1 cellular context compared by ENCODE assay signal in genomic region chr10:21526184-21526951, GRCh38.
A peak's percentile ranks its signal among the peaks of the same experiment; 100 is the strongest.
TF ChIP-seq lines count a peak whose summit lies in the region.

No MANE protein-coding gene starts in this region.

TF ChIP-seq in HepG2, 621 proteins besides CTCF, POLR2A, EP300 and RAD21 (continued from another document and continues in another):
- no peak for TF ChIP-seq TIGD3 (CRISPR knock-in tag; IDR thresholded peaks at IDR 0.05; ENCODE audit: borderline replicate concordance)
- no peak for TF ChIP-seq KLF9 (CRISPR knock-in tag; IDR thresholded peaks at IDR 0.05; ENCODE audit: low read depth)
- peak; percentile 32; the same call in 1 of the 2 replicates for TF ChIP-seq ZNF446 (CRISPR knock-in tag; IDR thresholded peaks at IDR 0.05)
- no peak for TF ChIP-seq YEATS4 (CRISPR knock-in tag; IDR thresholded peaks at IDR 0.05; ENCODE audit: borderline replicate concordance)
- TF ChIP-seq, protein P1, sequence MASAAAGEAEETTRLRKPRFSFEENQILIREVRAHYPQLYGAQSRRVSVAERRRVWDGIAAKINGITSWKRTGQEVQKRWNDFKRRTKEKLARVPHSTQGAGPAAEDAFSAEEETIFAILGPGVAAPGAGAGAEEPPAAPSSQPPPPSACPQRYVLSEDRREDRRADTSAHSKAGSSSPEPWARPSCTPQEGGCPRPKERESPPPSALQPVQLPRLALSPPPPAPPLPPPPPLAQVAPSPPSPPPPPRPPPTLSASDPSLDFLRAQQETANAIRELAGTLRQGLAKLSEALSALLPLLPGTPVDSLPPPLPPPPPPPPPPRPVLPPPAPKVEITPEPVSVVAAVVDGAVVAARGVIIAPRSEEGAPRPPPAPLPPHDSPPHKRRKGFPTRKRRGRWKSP (CRISPR knock-in tag; IDR thresholded peaks at IDR 0.05): no peak; the same call in none of the 2 replicates
- peak; percentile 90 for TF ChIP-seq ZFX (CRISPR knock-in tag; IDR thresholded peaks at IDR 0.05; ENCODE audit: low read depth)
- TF ChIP-seq, protein P2, sequence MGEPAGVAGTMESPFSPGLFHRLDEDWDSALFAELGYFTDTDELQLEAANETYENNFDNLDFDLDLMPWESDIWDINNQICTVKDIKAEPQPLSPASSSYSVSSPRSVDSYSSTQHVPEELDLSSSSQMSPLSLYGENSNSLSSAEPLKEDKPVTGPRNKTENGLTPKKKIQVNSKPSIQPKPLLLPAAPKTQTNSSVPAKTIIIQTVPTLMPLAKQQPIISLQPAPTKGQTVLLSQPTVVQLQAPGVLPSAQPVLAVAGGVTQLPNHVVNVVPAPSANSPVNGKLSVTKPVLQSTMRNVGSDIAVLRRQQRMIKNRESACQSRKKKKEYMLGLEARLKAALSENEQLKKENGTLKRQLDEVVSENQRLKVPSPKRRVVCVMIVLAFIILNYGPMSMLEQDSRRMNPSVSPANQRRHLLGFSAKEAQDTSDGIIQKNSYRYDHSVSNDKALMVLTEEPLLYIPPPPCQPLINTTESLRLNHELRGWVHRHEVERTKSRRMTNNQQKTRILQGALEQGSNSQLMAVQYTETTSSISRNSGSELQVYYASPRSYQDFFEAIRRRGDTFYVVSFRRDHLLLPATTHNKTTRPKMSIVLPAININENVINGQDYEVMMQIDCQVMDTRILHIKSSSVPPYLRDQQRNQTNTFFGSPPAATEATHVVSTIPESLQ (CRISPR knock-in tag; conservative IDR thresholded peaks at IDR 0.05): no peak
- TF ChIP-seq ZNF768 (CRISPR knock-in tag; IDR thresholded peaks at IDR 0.05): peak; percentile 59
- peak; percentile 86 for TF ChIP-seq GZF1 (CRISPR knock-in tag; IDR thresholded peaks at IDR 0.05)
- TF ChIP-seq KDM2A (CRISPR knock-in tag; IDR thresholded peaks at IDR 0.05; ENCODE audit: borderline replicate concordance, low read depth): peak; percentile 57
- TF ChIP-seq, protein P3, sequence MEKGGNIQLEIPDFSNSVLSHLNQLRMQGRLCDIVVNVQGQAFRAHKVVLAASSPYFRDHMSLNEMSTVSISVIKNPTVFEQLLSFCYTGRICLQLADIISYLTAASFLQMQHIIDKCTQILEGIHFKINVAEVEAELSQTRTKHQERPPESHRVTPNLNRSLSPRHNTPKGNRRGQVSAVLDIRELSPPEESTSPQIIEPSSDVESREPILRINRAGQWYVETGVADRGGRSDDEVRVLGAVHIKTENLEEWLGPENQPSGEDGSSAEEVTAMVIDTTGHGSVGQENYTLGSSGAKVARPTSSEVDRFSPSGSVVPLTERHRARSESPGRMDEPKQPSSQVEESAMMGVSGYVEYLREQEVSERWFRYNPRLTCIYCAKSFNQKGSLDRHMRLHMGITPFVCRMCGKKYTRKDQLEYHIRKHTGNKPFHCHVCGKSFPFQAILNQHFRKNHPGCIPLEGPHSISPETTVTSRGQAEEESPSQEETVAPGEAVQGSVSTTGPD (CRISPR knock-in tag; IDR thresholded peaks at IDR 0.05): 0 out of 2 replicates have a peak, but pooled peaks have one; percentile 24
- peak; percentile 82 for TF ChIP-seq POLR2G (IDR thresholded peaks at IDR 0.05; ENCODE audit: low read depth, low read length)
- TF ChIP-seq ZNF292 (CRISPR knock-in tag; IDR thresholded peaks at IDR 0.05; ENCODE audit: borderline replicate concordance, low read depth): no peak; the same call in 1 of the 2 replicates
- TF ChIP-seq ZMAT3 (CRISPR knock-in tag; conservative IDR thresholded peaks at IDR 0.05): no peak
- TF ChIP-seq, protein P4, sequence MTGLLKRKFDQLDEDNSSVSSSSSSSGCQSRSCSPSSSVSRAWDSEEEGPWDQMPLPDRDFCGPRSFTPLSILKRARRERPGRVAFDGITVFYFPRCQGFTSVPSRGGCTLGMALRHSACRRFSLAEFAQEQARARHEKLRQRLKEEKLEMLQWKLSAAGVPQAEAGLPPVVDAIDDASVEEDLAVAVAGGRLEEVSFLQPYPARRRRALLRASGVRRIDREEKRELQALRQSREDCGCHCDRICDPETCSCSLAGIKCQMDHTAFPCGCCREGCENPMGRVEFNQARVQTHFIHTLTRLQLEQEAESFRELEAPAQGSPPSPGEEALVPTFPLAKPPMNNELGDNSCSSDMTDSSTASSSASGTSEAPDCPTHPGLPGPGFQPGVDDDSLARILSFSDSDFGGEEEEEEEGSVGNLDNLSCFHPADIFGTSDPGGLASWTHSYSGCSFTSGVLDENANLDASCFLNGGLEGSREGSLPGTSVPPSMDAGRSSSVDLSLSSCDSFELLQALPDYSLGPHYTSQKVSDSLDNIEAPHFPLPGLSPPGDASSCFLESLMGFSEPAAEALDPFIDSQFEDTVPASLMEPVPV (CRISPR knock-in tag; IDR thresholded peaks at IDR 0.05): peak; percentile 55; the same call in 1 of the 2 replicates
- TF ChIP-seq MEIS2 (CRISPR knock-in tag; IDR thresholded peaks at IDR 0.05): no peak
- TF ChIP-seq, protein P5, sequence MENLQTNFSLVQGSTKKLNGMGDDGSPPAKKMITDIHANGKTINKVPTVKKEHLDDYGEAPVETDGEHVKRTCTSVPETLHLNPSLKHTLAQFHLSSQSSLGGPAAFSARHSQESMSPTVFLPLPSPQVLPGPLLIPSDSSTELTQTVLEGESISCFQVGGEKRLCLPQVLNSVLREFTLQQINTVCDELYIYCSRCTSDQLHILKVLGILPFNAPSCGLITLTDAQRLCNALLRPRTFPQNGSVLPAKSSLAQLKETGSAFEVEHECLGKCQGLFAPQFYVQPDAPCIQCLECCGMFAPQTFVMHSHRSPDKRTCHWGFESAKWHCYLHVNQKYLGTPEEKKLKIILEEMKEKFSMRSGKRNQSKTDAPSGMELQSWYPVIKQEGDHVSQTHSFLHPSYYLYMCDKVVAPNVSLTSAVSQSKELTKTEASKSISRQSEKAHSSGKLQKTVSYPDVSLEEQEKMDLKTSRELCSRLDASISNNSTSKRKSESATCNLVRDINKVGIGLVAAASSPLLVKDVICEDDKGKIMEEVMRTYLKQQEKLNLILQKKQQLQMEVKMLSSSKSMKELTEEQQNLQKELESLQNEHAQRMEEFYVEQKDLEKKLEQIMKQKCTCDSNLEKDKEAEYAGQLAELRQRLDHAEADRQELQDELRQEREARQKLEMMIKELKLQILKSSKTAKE (CRISPR knock-in tag; IDR thresholded peaks at IDR 0.05; ENCODE audit: borderline replicate concordance): no peak
- no peak for TF ChIP-seq RFXANK (CRISPR knock-in tag; IDR thresholded peaks at IDR 0.05)
- TF ChIP-seq TBL1XR1 (IDR thresholded peaks at IDR 0.05; ENCODE audit: borderline replicate concordance, low read length, partially characterized antibody): no peak
- TF ChIP-seq, protein P6, sequence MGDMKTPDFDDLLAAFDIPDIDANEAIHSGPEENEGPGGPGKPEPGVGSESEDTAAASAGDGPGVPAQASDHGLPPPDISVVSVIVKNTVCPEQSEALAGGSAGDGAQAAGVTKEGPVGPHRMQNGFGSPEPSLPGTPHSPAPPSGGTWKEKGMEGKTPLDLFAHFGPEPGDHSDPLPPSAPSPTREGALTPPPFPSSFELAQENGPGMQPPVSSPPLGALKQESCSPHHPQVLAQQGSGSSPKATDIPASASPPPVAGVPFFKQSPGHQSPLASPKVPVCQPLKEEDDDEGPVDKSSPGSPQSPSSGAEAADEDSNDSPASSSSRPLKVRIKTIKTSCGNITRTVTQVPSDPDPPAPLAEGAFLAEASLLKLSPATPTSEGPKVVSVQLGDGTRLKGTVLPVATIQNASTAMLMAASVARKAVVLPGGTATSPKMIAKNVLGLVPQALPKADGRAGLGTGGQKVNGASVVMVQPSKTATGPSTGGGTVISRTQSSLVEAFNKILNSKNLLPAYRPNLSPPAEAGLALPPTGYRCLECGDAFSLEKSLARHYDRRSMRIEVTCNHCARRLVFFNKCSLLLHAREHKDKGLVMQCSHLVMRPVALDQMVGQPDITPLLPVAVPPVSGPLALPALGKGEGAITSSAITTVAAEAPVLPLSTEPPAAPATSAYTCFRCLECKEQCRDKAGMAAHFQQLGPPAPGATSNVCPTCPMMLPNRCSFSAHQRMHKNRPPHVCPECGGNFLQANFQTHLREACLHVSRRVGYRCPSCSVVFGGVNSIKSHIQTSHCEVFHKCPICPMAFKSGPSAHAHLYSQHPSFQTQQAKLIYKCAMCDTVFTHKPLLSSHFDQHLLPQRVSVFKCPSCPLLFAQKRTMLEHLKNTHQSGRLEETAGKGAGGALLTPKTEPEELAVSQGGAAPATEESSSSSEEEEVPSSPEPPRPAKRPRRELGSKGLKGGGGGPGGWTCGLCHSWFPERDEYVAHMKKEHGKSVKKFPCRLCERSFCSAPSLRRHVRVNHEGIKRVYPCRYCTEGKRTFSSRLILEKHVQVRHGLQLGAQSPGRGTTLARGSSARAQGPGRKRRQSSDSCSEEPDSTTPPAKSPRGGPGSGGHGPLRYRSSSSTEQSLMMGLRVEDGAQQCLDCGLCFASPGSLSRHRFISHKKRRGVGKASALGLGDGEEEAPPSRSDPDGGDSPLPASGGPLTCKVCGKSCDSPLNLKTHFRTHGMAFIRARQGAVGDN (CRISPR knock-in tag; IDR thresholded peaks at IDR 0.05): peak; percentile 78
- TF ChIP-seq, protein P7, sequence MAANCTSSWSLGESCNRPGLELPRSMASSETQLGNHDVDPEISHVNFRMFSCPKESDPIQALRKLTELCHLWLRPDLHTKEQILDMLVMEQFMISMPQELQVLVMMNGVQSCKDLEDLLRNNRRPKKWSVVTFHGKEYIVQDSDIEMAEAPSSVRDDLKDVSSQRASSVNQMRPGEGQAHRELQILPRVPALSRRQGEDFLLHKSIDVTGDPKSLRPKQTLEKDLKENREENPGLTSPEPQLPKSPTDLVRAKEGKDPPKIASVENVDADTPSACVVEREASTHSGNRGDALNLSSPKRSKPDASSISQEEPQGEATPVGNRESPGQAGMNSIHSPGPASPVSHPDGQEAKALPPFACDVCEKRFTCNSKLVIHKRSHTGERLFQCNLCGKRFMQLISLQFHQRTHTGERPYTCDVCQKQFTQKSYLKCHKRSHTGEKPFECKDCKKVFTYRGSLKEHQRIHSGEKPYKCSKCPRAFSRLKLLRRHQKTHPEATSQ (CRISPR knock-in tag; IDR thresholded peaks at IDR 0.05; ENCODE audit: borderline replicate concordance): no peak; the same call in 1 of the 2 replicates
- TF ChIP-seq REL (CRISPR knock-in tag; conservative IDR thresholded peaks at IDR 0.05): no peak
- TF ChIP-seq RFX5 (IDR thresholded peaks at IDR 0.05; ENCODE audit: low read depth, low read length): no peak
- TF ChIP-seq SALL2 (CRISPR knock-in tag; IDR thresholded peaks at IDR 0.05): no peak; the same call in 1 of the 2 replicates
- no peak for TF ChIP-seq SMYD3 (CRISPR knock-in tag; IDR thresholded peaks at IDR 0.05)
- TF ChIP-seq SMARCE1 (IDR thresholded peaks at IDR 0.05; ENCODE audit: borderline replicate concordance): no peak
- no peak for TF ChIP-seq GLI4 (CRISPR knock-in tag; IDR thresholded peaks at IDR 0.05; ENCODE audit: borderline replicate concordance)
- no peak for TF ChIP-seq MAFG (CRISPR knock-in tag; IDR thresholded peaks at IDR 0.05)
- TF ChIP-seq ZNF30 (CRISPR knock-in tag; IDR thresholded peaks at IDR 0.05): no peak
- TF ChIP-seq BCL6 (CRISPR knock-in tag; IDR thresholded peaks at IDR 0.05): no peak
- TF ChIP-seq AGO2 (optimal IDR thresholded peaks at IDR 0.05; ENCODE audit: low read depth, low read length): peak; percentile 88
- no peak for TF ChIP-seq POLR2AphosphoS2 (IDR thresholded peaks at IDR 0.05; ENCODE audit: low read depth, low read length)
- no peak for TF ChIP-seq ZNF224 (CRISPR knock-in tag; IDR thresholded peaks at IDR 0.05)
- TF ChIP-seq ZNF589 (CRISPR knock-in tag; conservative IDR thresholded peaks at IDR 0.05): no peak
- no peak for TF ChIP-seq ZNF788 (CRISPR knock-in tag; IDR thresholded peaks at IDR 0.05; ENCODE audit: borderline replicate concordance)
- TF ChIP-seq, protein P8, sequence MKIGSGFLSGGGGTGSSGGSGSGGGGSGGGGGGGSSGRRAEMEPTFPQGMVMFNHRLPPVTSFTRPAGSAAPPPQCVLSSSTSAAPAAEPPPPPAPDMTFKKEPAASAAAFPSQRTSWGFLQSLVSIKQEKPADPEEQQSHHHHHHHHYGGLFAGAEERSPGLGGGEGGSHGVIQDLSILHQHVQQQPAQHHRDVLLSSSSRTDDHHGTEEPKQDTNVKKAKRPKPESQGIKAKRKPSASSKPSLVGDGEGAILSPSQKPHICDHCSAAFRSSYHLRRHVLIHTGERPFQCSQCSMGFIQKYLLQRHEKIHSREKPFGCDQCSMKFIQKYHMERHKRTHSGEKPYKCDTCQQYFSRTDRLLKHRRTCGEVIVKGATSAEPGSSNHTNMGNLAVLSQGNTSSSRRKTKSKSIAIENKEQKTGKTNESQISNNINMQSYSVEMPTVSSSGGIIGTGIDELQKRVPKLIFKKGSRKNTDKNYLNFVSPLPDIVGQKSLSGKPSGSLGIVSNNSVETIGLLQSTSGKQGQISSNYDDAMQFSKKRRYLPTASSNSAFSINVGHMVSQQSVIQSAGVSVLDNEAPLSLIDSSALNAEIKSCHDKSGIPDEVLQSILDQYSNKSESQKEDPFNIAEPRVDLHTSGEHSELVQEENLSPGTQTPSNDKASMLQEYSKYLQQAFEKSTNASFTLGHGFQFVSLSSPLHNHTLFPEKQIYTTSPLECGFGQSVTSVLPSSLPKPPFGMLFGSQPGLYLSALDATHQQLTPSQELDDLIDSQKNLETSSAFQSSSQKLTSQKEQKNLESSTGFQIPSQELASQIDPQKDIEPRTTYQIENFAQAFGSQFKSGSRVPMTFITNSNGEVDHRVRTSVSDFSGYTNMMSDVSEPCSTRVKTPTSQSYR (CRISPR knock-in tag; IDR thresholded peaks at IDR 0.05; ENCODE audit: borderline replicate concordance): no peak
- TF ChIP-seq HDAC2 (CRISPR knock-in tag; IDR thresholded peaks at IDR 0.05): no peak
- TF ChIP-seq, protein P9, sequence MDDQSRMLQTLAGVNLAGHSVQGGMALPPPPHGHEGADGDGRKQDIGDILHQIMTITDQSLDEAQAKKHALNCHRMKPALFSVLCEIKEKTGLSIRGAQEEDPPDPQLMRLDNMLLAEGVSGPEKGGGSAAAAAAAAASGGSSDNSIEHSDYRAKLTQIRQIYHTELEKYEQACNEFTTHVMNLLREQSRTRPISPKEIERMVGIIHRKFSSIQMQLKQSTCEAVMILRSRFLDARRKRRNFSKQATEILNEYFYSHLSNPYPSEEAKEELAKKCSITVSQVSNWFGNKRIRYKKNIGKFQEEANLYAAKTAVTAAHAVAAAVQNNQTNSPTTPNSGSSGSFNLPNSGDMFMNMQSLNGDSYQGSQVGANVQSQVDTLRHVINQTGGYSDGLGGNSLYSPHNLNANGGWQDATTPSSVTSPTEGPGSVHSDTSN (CRISPR knock-in tag; IDR thresholded peaks at IDR 0.05; ENCODE audit: borderline replicate concordance): no peak
- TF ChIP-seq KAT7 (CRISPR knock-in tag; IDR thresholded peaks at IDR 0.05; ENCODE audit: borderline replicate concordance): peak; percentile 74; the same call in 1 of the 2 replicates
